In genomic region chr10:75395955-75396860, GRCh38 we compare ENCODE assay signal across 9 cellular contexts. TPM values are rescaled to one million over a fixed set of nuclear protein-coding genes. Genes with fewer than 3 reads are reported as not detected.
DNase-seq lines count a peak whose midpoint lies in the region; ATAC-seq and TF ChIP-seq lines count a peak whose summit lies in the region.
"Had no signal": no experiment of that assay in that cellular context is flagged by ENCODE, and none has a peak within 500 bp of the region (broad histone marks: within the 10 kb centered on the region; RNA-seq: fewer than 3 reads in every experiment).

No MANE protein-coding gene starts in this region.

- no peaks in the 10 kb centered on the region for H3K27me3 ChIP-seq in RWPE2 (ENCODE audit: insufficient read depth, poor library complexity, severe bottlenecking)
- H3K27me3 ChIP-seq in heart right ventricle: peaks cover 0 to 43% (median 26%) of the 10 kb centered on the region in 7 donors
- H3K27me3 ChIP-seq in neuronal stem cell (ENCODE audit: control insufficient read depth in 3 of 3, insufficient read depth in 3 of 3, low read depth in 1 of 3, low read length in 3 of 3): peaks cover 0 to 50% (median 16%) of the 10 kb centered on the region in 3 experiments

- peak; percentile 75 for DNase-seq in AG08396 (ENCODE audit: low spot score)
- no peak for DNase-seq in RWPE2 (ENCODE audit: low spot score)
- peak in 1 of 2 donors; percentile 49 for DNase-seq in heart right ventricle
- DNase-seq in neuronal stem cell (ENCODE audit: low spot score): peak; percentile 38
- no peak for DNase-seq in G401 (ENCODE audit: low spot score)
- DNase-seq in ureter (ENCODE audit: low spot score): no peak
- DNase-seq in NCI-H1092 treated with DMSO at 0.1 percent for 48 hours (lab: John Stamatoyannopoulos, UW): no peak
- no peak for DNase-seq in NCI-H146 treated with DMSO at 0.1 percent for 48 hours (lab: John Stamatoyannopoulos, UW; ENCODE audit: unreplicated experiment)
- DNase-seq: activated effector memory CD4-positive, alpha-beta T cell treated with anti-CD3 and anti-CD28 coated beads, Interleukin-2, amount 50 U/mL, for 16 hours had no signal

- H3K79me1 ChIP-seq in neuronal stem cell (ENCODE audit: low read depth, low read length): peaks cover 20% of the 10 kb centered on the region

- H3K4me3 ChIP-seq in RWPE2 (ENCODE audit: severe bottlenecking): peak overlapping the region; percentile 62
- peak overlapping the region; percentile 36 to 92 (median 86) for H3K4me3 ChIP-seq in heart right ventricle
- H3K4me3 ChIP-seq in neuronal stem cell (ENCODE audit: low read length in 2 of 2): peak overlapping the region in 1 of 2 donors; percentile 69

- H2BK120ac ChIP-seq in neuronal stem cell (ENCODE audit: low read depth, low read length): peak overlapping the region; percentile 87

- no peak overlapping the region for H2AFZ ChIP-seq in neuronal stem cell (ENCODE audit: low read length)

- TF ChIP-seq CTCF in RWPE2 (IDR thresholded peaks at IDR 0.05; ENCODE audit: poor library complexity, severe bottlenecking): no peak
- TF ChIP-seq CTCF in heart right ventricle (IDR thresholded peaks at IDR 0.05): no peak

- in situ Hi-C loops in G401 (cut with HindIII; ENCODE audit: low sequenced_read_pairs): no loop called here

- H3K23ac ChIP-seq in neuronal stem cell (ENCODE audit: low read depth, low read length, poor library complexity): peak overlapping the region; percentile 59

- H3K27ac ChIP-seq in RWPE2 (ENCODE audit: poor library complexity, severe bottlenecking) (peak overlapping the region; percentile 85), heart right ventricle (peak overlapping the region; percentile 57 to 96 (median 78)), neuronal stem cell (replicated peaks; ENCODE audit: low read length) (no peak overlapping the region)

- WGBS in heart right ventricle, 2 donors: 17 to 37% methylated on average over 72 to 78 of the region's 78 CpGs
- WGBS in neuronal stem cell (ENCODE audit: extremely low coverage in 2 of 2, insufficient read length in 2 of 2, insufficient replicate concordance in 1 of 2), 2 donors: no CpG with 5 or more reads among the region's 78 CpGs

- intact Hi-C loops in heart right ventricle (cut with DNase I): loop anchor here in 9 of 10 donors (2.0 to 10.0 kb wide), 16 partner anchors 99 to 1589 kb away; no protein-coding TSS in a partner anchor

- H4K91ac ChIP-seq in neuronal stem cell (ENCODE audit: low read depth, low read length, poor library complexity): no peak overlapping the region

- H2BK12ac ChIP-seq in neuronal stem cell (ENCODE audit: low read length): no peak overlapping the region

- H3K9me3 ChIP-seq in RWPE2 (ENCODE audit: severe bottlenecking) (no peaks in the 10 kb centered on the region), heart right ventricle (no peaks in the 10 kb centered on the region), neuronal stem cell (replicated peaks in 1 of 2; ENCODE audit: control insufficient read depth in 2 of 2, insufficient read depth in 1 of 2, low read depth in 1 of 2, low read length in 2 of 2) (peaks cover 0 to 2% of the 10 kb centered on the region in 2 donors)

- H3K4ac ChIP-seq in neuronal stem cell (ENCODE audit: low read length): no peak overlapping the region

- H2AK5ac ChIP-seq in neuronal stem cell (ENCODE audit: low read depth, low read length): peak overlapping the region; percentile 54

- peak overlapping the region; percentile 83 for H2BK15ac ChIP-seq in neuronal stem cell (ENCODE audit: low read length)

- H2BK5ac ChIP-seq in neuronal stem cell (ENCODE audit: low read length): peak overlapping the region; percentile 1

- peak overlapping the region; percentile 66 for H3K9ac ChIP-seq in neuronal stem cell (ENCODE audit: low read depth, low read length, poor library complexity)

- H3K36me3 ChIP-seq in RWPE2 (ENCODE audit: low read depth): peaks cover 19% of the 10 kb centered on the region
- peaks cover 0 to 17% (median 7%) of the 10 kb centered on the region in 9 donors for H3K36me3 ChIP-seq in heart right ventricle
- H3K36me3 ChIP-seq in neuronal stem cell (replicated peaks in 1 of 2; ENCODE audit: control insufficient read depth in 2 of 2, insufficient read depth in 2 of 2, low read length in 2 of 2): peaks cover 0 to 24% of the 10 kb centered on the region in 2 donors

- no peak overlapping the region for H4K8ac ChIP-seq in neuronal stem cell (ENCODE audit: low read depth, low read length)

- ATAC-seq in RWPE2 (ENCODE audit: low read depth) (0 out of 3 replicates have a peak, but pooled peaks have one; percentile 1), heart right ventricle (no peak)

- H3K18ac ChIP-seq in neuronal stem cell (ENCODE audit: low read length): peak overlapping the region; percentile 93

- H3K14ac ChIP-seq in neuronal stem cell (ENCODE audit: low read length): no peak overlapping the region

- no peaks in the 10 kb centered on the region for H3K4me1 ChIP-seq in RWPE2 (ENCODE audit: insufficient read depth, poor library complexity, severe bottlenecking)
- peaks cover 3 to 43% (median 26%) of the 10 kb centered on the region in 9 donors for H3K4me1 ChIP-seq in heart right ventricle
- peaks cover 4 to 13% of the 10 kb centered on the region in 2 donors for H3K4me1 ChIP-seq in neuronal stem cell (ENCODE audit: control insufficient read depth in 2 of 2, insufficient read depth in 1 of 2, low read depth in 1 of 2, low read length in 2 of 2)

- H3K4me2 ChIP-seq in neuronal stem cell (ENCODE audit: insufficient read depth, low read length, poor library complexity, severe bottlenecking): peak overlapping the region; percentile 96

RNA-seq across cellular contexts. Expression of gene ZNF503, which starts 5.4 kb away (rescaled TPM):
- 1 to 10 TPM; 2.5 to 9.7 (median 4.1) TPM for total RNA-seq in heart right ventricle
- 1 to 10 TPM; 5.2 to 5.6 TPM for polyA plus RNA-seq in heart right ventricle
- polyA plus RNA-seq in neuronal stem cell (2013, experiment 1 of 2): 9.9 TPM
- 11.2 TPM for polyA plus RNA-seq in neuronal stem cell (2013, experiment 2 of 2)
- total RNA-seq in G401 (2014; rRNA removed; shearing (Covaris generic)): 1.5 and 2.0 TPM in 2 replicates
- 25.2 TPM for total RNA-seq in ureter

RNA-seq across cellular contexts. Expression of gene LRMDA, which starts 35.2 kb away (rescaled TPM):
- total RNA-seq in heart right ventricle (10 to 100 TPM in 9 of 10 donors, 1 to 10 TPM in 1; 4.7 to 59.8 (median 13.6) TPM), ureter (23.1 TPM)
- 1 to 10 TPM; 4.0 to 8.3 TPM for polyA plus RNA-seq in heart right ventricle
- polyA plus RNA-seq in neuronal stem cell (2013, experiment 1 of 2): 0.22 TPM
- polyA plus RNA-seq in neuronal stem cell (2013, experiment 2 of 2): 0.15 TPM
- not detected in 2 replicates for total RNA-seq in G401 (2014; rRNA removed; shearing (Covaris generic))

Comparison
In these comparisons a context has a peak if more than half of its experiments do, and no peak if none do; other contexts are left out.
1. DNase-seq: peak in AG08396 (single experiment) and neuronal stem cell (single experiment); none in RWPE2 (single experiment), G401 (single experiment), ureter (single experiment), NCI-H1092 treated with DMSO at 0.1 percent for 48 hours (single experiment) and NCI-H146 treated with DMSO at 0.1 percent for 48 hours (single experiment).